17 cellular contexts compared by ENCODE assay signal in the genomic region with DNA sequence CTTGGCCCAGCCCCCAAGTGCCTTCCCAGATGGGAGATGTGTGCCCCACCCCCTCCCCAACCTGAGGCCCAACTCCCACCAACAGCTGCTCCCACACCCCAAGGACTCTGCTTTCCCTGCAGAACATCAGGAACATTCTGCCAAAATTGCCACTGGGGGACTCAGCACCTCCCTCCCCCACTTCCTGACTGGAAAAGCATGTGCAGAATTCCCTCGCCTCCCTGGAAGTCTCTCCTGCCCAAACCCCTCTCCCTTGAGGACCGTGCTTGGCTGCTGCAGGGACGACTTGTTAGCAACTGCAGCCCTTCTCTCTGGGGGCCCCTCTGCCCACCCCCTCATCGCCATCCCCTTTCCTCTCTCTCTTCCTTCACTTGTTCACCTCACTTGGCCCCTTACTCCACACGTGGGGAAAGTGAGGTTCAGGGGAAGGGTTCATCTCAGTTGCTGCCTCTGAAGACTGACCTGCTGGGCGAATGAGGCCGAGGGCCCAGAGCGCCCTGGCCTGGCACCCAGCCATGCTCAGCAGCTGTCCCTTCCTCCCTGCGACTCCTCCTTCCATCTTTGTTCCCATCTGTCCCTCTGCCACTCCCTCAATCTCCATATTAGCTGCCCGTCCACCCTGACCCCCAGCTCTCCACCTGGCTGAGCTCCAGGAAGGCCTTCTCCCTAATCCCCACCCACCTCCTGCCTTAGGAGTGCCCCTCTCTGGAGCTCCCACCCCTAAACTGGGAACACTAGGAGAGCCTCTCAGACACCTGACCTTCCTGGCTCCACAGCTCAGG.
A peak's percentile ranks its signal among the peaks of the same experiment; 100 is the strongest.
DNase-seq lines count a peak whose midpoint lies in the region; ATAC-seq, FAIRE-seq and TF ChIP-seq lines count a peak whose summit lies in the region.
"Had no signal": no experiment of that assay in that cellular context is flagged by ENCODE, and none has a peak within 500 bp of the region (broad histone marks: within the 10 kb centered on the region; RNA-seq: fewer than 3 reads in every experiment).

No MANE protein-coding gene starts in this region.

- peaks cover 0 to 6% (median 0%) of the 10 kb centered on the region in 8 donors for H3K9me3 Mint-ChIP-seq in CD4-positive, alpha-beta memory T cell
- H3K9me3 Mint-ChIP-seq: IgD-negative memory B cell had no signal

- CTCF ChIA-PET in CD4-positive, alpha-beta memory T cell (lab: Charles Lee; ENCODE audit: partially characterized antibody), result no interaction called here

- H3K4me3 Mint-ChIP-seq in CD4-positive, alpha-beta memory T cell, result peak overlapping the region in 1 of 8 donors; percentile 46
- H3K4me3 Mint-ChIP-seq: IgD-negative memory B cell; stimulated activated naive CD8-positive, alpha-beta T cell treated with anti-CD3 and anti-CD28 coated beads, Interleukin-15, Interleukin-2, amounts not matched to agents 100 ng/mL and 50 ng/mL, for 24 hours had no signal

- no peak for FAIRE-seq in frontal cortex (lab: Jason Lieb, UNC)

- POLR2A ChIA-PET in CD4-positive, alpha-beta memory T cell (lab: Charles Lee; ENCODE audit: partially characterized antibody), result no interaction called here

- H3K36me3 Mint-ChIP-seq in CD4-positive, alpha-beta memory T cell, result no peaks in the 10 kb centered on the region

- no peaks in the 10 kb centered on the region for H3K36me3 ChIP-seq in left ventricle myocardium inferior
- no peaks in the 10 kb centered on the region for H3K36me3 ChIP-seq in CD4-positive, alpha-beta memory T cell (ENCODE audit: insufficient read depth, low read length)
- H3K36me3 ChIP-seq: neutrophil, uterus had no signal

- TF ChIP-seq CTCF in left ventricle myocardium inferior (IDR thresholded peaks at IDR 0.05; ENCODE audit: borderline replicate concordance), result no peak

- no peaks in the 10 kb centered on the region for H3K4me1 Mint-ChIP-seq in CD4-positive, alpha-beta memory T cell

- no peak overlapping the region for H3K27ac Mint-ChIP-seq in CD4-positive, alpha-beta memory T cell
- H3K27ac Mint-ChIP-seq: IgD-negative memory B cell; stimulated activated naive CD8-positive, alpha-beta T cell treated with anti-CD3 and anti-CD28 coated beads, Interleukin-15, Interleukin-2, amounts not matched to agents 100 ng/mL and 50 ng/mL, for 24 hours had no signal

- peaks cover 24% of the 10 kb centered on the region for H3K27me3 ChIP-seq in left ventricle myocardium inferior (ENCODE audit: low read depth)
- H3K27me3 ChIP-seq in CD4-positive, alpha-beta memory T cell (ENCODE audit: insufficient read depth, low read length), result no peaks in the 10 kb centered on the region
- H3K27me3 ChIP-seq: uterus had no signal

- H3K4me3 ChIP-seq in left ventricle myocardium inferior, result no peak overlapping the region
- no peak overlapping the region for H3K4me3 ChIP-seq in CD4-positive, alpha-beta memory T cell (ENCODE audit: low read length in 2 of 2)
- H3K4me3 ChIP-seq: dorsolateral prefrontal cortex, GM23248, uterus had no signal

- intact Hi-C loops in Right ventricle myocardium superior (cut with DNase I), result no loop called here
- intact Hi-C loops in cardiac septum (cut with DNase I), result no loop called here
- intact Hi-C loops in left ventricle myocardium inferior (cut with micrococcal nuclease), result no loop called here
- intact Hi-C loops in CD4-positive, alpha-beta memory T cell (cut with micrococcal nuclease), result no loop called here

- peaks cover 23% of the 10 kb centered on the region for H3K4me1 ChIP-seq in left ventricle myocardium inferior
- H3K4me1 ChIP-seq in CD4-positive, alpha-beta memory T cell (ENCODE audit: insufficient read depth, low read length), result no peaks in the 10 kb centered on the region
- H3K4me1 ChIP-seq: uterus had no signal

- ATAC-seq in Right ventricle myocardium superior (ENCODE audit: poor library complexity) (peak; percentile 44), HG03342 (IDR thresholded peaks at IDR 0.05; ENCODE audit: unreplicated experiment) (no peak)

- peaks cover 3 to 20% of the 10 kb centered on the region in 2 donors for H3K27me3 Mint-ChIP-seq in CD4-positive, alpha-beta memory T cell
- H3K27me3 Mint-ChIP-seq: IgD-negative memory B cell had no signal

- peaks cover 6% of the 10 kb centered on the region for H3K9me3 ChIP-seq in left ventricle myocardium inferior (replicated peaks)
- no peaks in the 10 kb centered on the region for H3K9me3 ChIP-seq in CD4-positive, alpha-beta memory T cell (ENCODE audit: control insufficient read depth in 1 of 2, low read length in 2 of 2)
- H3K9me3 ChIP-seq: neutrophil, uterus had no signal

- peak; percentile 48 for DNase-seq in Right ventricle myocardium superior
- no peak for DNase-seq in cardiac septum (ENCODE audit: low spot score)
- DNase-seq in NCI-H748 (lab: John Stamatoyannopoulos, UW; ENCODE audit: unreplicated experiment), result peak; percentile 87
- DNase-seq in left ventricle myocardium inferior, result peak; percentile 28
- DNase-seq in AG20443 (ENCODE audit: low spot score), result no peak
- no peak for DNase-seq in frontal cortex (ENCODE audit: low spot score in 2 of 2)
- no peak for DNase-seq in CD4-positive, alpha-beta memory T cell
- DNase-seq: Calu3, GM23248, NCI-H1048, uterus had no signal

- H3K27ac ChIP-seq in left ventricle myocardium inferior (replicated peaks), result peak overlapping the region; percentile 18
- H3K27ac ChIP-seq in CD4-positive, alpha-beta memory T cell (ENCODE audit: low read depth, low read length), result no peak overlapping the region
- H3K27ac ChIP-seq: dorsolateral prefrontal cortex, GM23248, neutrophil, uterus, VCaP had no signal

Comparison
In these comparisons a context has a peak if more than half of its experiments do, and no peak if none do; other contexts are left out.
1. DNase-seq: peak in Right ventricle myocardium superior (single experiment), NCI-H748 (single experiment) and left ventricle myocardium inferior (single experiment); none in cardiac septum (single experiment), AG20443 (single experiment), frontal cortex (0 of 2) and CD4-positive, alpha-beta memory T cell (0 of 5).